ENCODE assay signal across 20 cellular contexts in the genomic region with DNA sequence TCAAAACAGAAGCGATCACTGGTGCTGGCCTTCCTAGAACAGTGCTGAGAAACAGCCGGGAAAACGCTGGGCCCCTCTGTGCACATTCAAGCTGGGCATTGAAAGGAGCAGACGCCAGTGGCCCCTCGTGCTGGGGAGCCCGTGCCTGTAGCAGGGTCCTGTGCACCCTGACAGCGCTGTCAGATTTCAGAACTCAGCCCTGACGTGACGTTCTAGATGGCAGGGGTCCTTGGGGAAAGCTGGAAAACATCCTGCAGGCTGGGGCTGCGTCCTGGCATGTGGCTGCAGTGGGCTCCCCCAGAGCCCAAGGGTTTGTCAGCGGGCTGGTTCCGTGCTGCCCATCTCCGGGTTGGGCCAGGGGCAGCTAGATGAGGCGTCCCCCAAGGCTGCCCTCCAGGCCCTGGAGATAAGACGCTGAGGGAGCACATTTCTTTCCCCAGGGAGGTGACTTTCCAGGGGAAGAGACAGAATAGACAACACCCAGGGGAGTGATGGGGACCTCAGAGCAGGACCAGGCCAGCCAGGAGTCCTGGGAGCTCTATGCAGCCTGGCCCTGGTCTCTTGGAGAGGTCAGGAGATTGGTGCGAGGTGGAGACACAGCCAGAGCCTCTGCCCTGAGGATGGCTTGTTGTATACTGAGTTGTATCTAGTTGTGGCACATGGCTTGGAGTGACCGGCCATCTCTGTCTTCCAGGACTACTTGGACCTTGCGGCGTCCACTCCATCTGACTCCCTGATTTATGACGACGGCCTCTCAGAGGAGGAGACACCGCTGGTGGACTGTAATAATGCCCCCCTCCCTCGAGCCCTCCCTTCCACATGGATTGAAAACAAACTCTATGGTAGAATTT. TPM values are rescaled to one million over a fixed set of nuclear protein-coding genes. Genes with fewer than 3 reads are reported as not detected.
DNase-seq lines count a peak whose midpoint lies in the region; ATAC-seq, FAIRE-seq and TF ChIP-seq lines count a peak whose summit lies in the region.
"Had no signal": no experiment of that assay in that cellular context is flagged by ENCODE, and none has a peak within 500 bp of the region (broad histone marks: within the 10 kb centered on the region; RNA-seq: fewer than 3 reads in every experiment).

No MANE protein-coding gene starts in this region.

- ATAC-seq in left ventricle myocardium superior (no peak), GM12878 (no peak), mucosa of descending colon (no peak), HG02852 (IDR thresholded peaks at IDR 0.05; ENCODE audit: unreplicated experiment) (no peak)
- ATAC-seq: gastroesophageal sphincter, lower lobe of right lung had no signal

- H3K36me3 ChIP-seq in GM12878 (ENCODE audit: control insufficient read depth in 2 of 2, insufficient read depth in 2 of 2, low read length in 1 of 2) (no peaks in the 10 kb centered on the region), mucosa of descending colon (ENCODE audit: low read depth) (no peaks in the 10 kb centered on the region)
- H3K36me3 ChIP-seq: gastroesophageal sphincter, lower lobe of right lung, uterus had no signal

- TF ChIP-seq EP300 in GM12878 (IDR thresholded peaks at IDR 0.05; ENCODE audit: borderline replicate concordance in 1 of 2, control insufficient read depth in 1 of 2, low read depth in 2 of 2, low read length in 2 of 2) = no peak

- SMC1A ChIA-PET in GM12878 (lab: Charles Lee; ENCODE audit: uncharacterized antibody, unreplicated experiment) = no interaction called here

- WGBS in GM12878 (ENCODE audit: insufficient coverage, insufficient replicate concordance, low lambda C conversion rate, missing lambda C conversion rate) = 82% methylated on average over 23 of the region's 23 CpGs

- CTCF ChIA-PET in GM12878 (lab: Yijun Ruan, JAX) = no interaction called here

- POLR2A ChIA-PET in GM12878 (lab: Charles Lee) = no interaction called here

- peaks cover 31% of the 10 kb centered on the region for H3K4me1 ChIP-seq in GM12878 (ENCODE audit: control insufficient read depth, insufficient read depth, low read length)
- no peaks in the 10 kb centered on the region for H3K4me1 ChIP-seq in mucosa of descending colon (ENCODE audit: low read depth)
- H3K4me1 ChIP-seq: uterus had no signal

- H3K79me2 ChIP-seq in GM12878 (ENCODE audit: control insufficient read depth, insufficient read depth, low read length) = no peaks in the 10 kb centered on the region

- in situ Hi-C loops in GM12878 (cut with MboI) = loop anchor here (25.0 kb wide), 2 partner anchors 286 to 489 kb away; a partner anchor contains a TSS

- BruUV-seq in GM12878 (replicated peaks; lab: Mats Ljungman, UMichigan) = no TSS peak

- RAD21 ChIA-PET in GM12878 (lab: Charles Lee; ENCODE audit: unreplicated experiment) = no interaction called here

- no peak for TF ChIP-seq POLR2A in GM12878 (IDR thresholded peaks at IDR 0.05; ENCODE audit: low read depth, low read length)

- no peak for TF ChIP-seq RAD21 in GM12878 (IDR thresholded peaks at IDR 0.05; ENCODE audit: insufficient read depth, low read depth, low read length)

- no peak overlapping the region for H2AFZ ChIP-seq in GM12878 (ENCODE audit: control insufficient read depth, low read depth, low read length)

- DNase-seq in cardiac septum (ENCODE audit: low spot score) (peak; percentile 71), left ventricle myocardium superior (no peak), GM12878 (ENCODE audit: low read depth, low spot score) (no peak), mucosa of descending colon (peak in 2 of 3 donors; percentile 13 to 24), ureter (ENCODE audit: low spot score) (peak; percentile 25), amniotic stem cell (lab: John Stamatoyannopoulos, UW) (no peak), iPS-NIHi11 (ENCODE audit: low spot score) (no peak)
- DNase-seq: activated CD4-positive, alpha-beta T cell treated with anti-CD3 and anti-CD28 coated beads, Interleukin-2, amount 50 U/mL, for 1 hour; Calu3; lower lobe of right lung; naive B cell; NCI-H1436; NCI-H2171 treated with DMSO at 0.1 percent for 48 hours; NCI-H774; uterus had no signal

- H4K20me1 ChIP-seq in GM12878 (ENCODE audit: control insufficient read depth, insufficient read depth) = no peaks in the 10 kb centered on the region

- no peak overlapping the region for H3K9ac ChIP-seq in GM12878 (ENCODE audit: control insufficient read depth, insufficient read depth, low read length)

- FAIRE-seq in GM12878 (lab: Jason Lieb, UNC) = no peak

- no peaks in the 10 kb centered on the region for H3K9me3 ChIP-seq in GM12878 (replicated peaks; ENCODE audit: control insufficient read depth, insufficient read depth, low read length)
- H3K9me3 ChIP-seq in mucosa of descending colon = no peaks in the 10 kb centered on the region
- H3K9me3 ChIP-seq: gastroesophageal sphincter, lower lobe of right lung, uterus had no signal

- intact Hi-C loops in cardiac septum (cut with DNase I) (no loop called here), left ventricle myocardium superior (cut with micrococcal nuclease) (no loop called here), GM12878 (cut with micrococcal nuclease; ENCODE audit: unreplicated experiment) (no loop called here), mucosa of descending colon (cut with DNase I, micrococcal nuclease) (no loop called here)

- H3K27me3 ChIP-seq in GM12878 (replicated peaks in 1 of 2; ENCODE audit: control insufficient read depth in 2 of 2, insufficient read depth in 2 of 2, low read length in 1 of 2) = no peaks in the 10 kb centered on the region
- H3K27me3 ChIP-seq: gastroesophageal sphincter, uterus had no signal

- TF ChIP-seq CTCF in GM12878 (IDR thresholded peaks at IDR 0.05 in 2 of 3, conservative IDR thresholded peaks at IDR 0.05 in 1 of 3; ENCODE audit: control insufficient read depth in 2 of 3, extremely low read depth in 1 of 3, insufficient read depth in 1 of 3, low read depth in 3 of 3, low read length in 3 of 3) = no peak
- no peak for TF ChIP-seq CTCF in mucosa of descending colon (IDR thresholded peaks at IDR 0.05)

- H3K4me3 ChIP-seq in GM12878 = no peak overlapping the region
- no peak overlapping the region for H3K4me3 ChIP-seq in mucosa of descending colon
- H3K4me3 ChIP-seq: gastroesophageal sphincter, lower lobe of right lung, SK-N-MC, skin epidermis, uterus had no signal

- H3K4me2 ChIP-seq in GM12878 (ENCODE audit: control insufficient read depth, insufficient read depth) = peak overlapping the region; percentile 50; the same call in 1 of the 2 replicates

- H3K27ac ChIP-seq in GM12878 (ENCODE audit: control insufficient read depth, insufficient read depth) = no peak overlapping the region
- H3K27ac ChIP-seq: epithelial cell of prostate, gastroesophageal sphincter, lower lobe of right lung, SK-N-MC, uterus had no signal

TF ChIP-seq in GM12878, 131 proteins besides CTCF, POLR2A, EP300 and RAD21 (continues in another document):
- TF ChIP-seq ATF7 (IDR thresholded peaks at IDR 0.05; ENCODE audit: low read depth) = no peak

RNA-seq across cellular contexts. Expression of a gene that starts 12.1 kb away (rescaled TPM):
- total RNA-seq in cardiac septum = 14.2 TPM
- 7.7 TPM for total RNA-seq in left ventricle myocardium superior
- 12.3 and 14.1 TPM in 2 replicates for total RNA-seq in GM12878 (2013; cell fraction: nucleolus; rRNA removed)
- 5.1 and 6.4 TPM in 2 replicates for total RNA-seq in GM12878 (2014; rRNA removed)
- total RNA-seq in GM12878 (2014; rRNA removed; fragmentation: Illumina TruSeq; extraction: Trizol) = 6.0 and 6.3 TPM in 2 replicates
- total RNA-seq in GM12878 (2021) = 7.6 and 8.4 TPM in 2 replicates
- polyA plus RNA-seq in GM12878 (2011; ENCODE audit: low read depth) = 5.7 TPM
- polyA plus RNA-seq in GM12878 (2011; rRNA removed) = 12.6 and 18.8 TPM in 2 replicates
- 4.6 and 6.2 TPM in 2 replicates for polyA plus RNA-seq in GM12878 (2011; cell fraction: cytosol; rRNA removed)
- polyA plus RNA-seq in GM12878 (2011; cell fraction: nucleus; rRNA removed) = 12.0 and 12.8 TPM in 2 replicates
- 8.0 and 10.6 TPM in 2 replicates for polyA plus RNA-seq in GM12878 (2012)
- polyA plus RNA-seq in GM12878 (2014; fragmentation: Illumina TruSeq; extraction: Trizol) = 12.3 and 18.3 TPM in 2 replicates
- polyA plus RNA-seq in GM12878 (2014; fragmentation: Nextera tagmentation; extraction: Ambion mirVana) = 1 to 10 TPM; 2.5 to 4.0 TPM
- polyA plus RNA-seq in GM12878 (2014; rRNA removed) = 7.4 and 10.1 TPM in 2 replicates
- 1 to 10 TPM; 9.0 to 9.9 TPM for polyA plus RNA-seq in GM12878 (2016; fragmentation: Nextera tagmentation; extraction: Ambion mirVana)
- 5.5 and 7.8 TPM in 2 replicates for polyA minus RNA-seq in GM12878 (2011; rRNA and poly(A)+ RNA removed)
- polyA minus RNA-seq in GM12878 (2011; cell fraction: cytosol; rRNA and poly(A)+ RNA removed) = 3.2 and 3.5 TPM in 2 replicates
- polyA minus RNA-seq in GM12878 (2011; cell fraction: nucleus; rRNA and poly(A)+ RNA removed) = 2.5 and 3.7 TPM in 2 replicates
- total RNA-seq in mucosa of descending colon = 10 to 100 TPM in 1 of 3 donors, 1 to 10 TPM in 2; 3.9 to 20.1 (median 7.4) TPM
- total RNA-seq in ureter = 15.2 TPM

RNA-seq across cellular contexts. Expression of a gene that starts 49.2 kb away (rescaled TPM):
- total RNA-seq in cardiac septum (0.94 TPM), left ventricle myocardium superior (8.4 TPM), GM12878 (2014; rRNA removed) (not detected in 2 replicates), GM12878 (2014; rRNA removed; fragmentation: Illumina TruSeq; extraction: Trizol) (not detected in 2 replicates), GM12878 (2021) (not detected in 2 replicates), mucosa of descending colon (10 to 100 TPM in 1 of 3 donors, 1 to 10 TPM in 1, under 1 TPM in 1; 0.84 to 13.5 (median 1.6) TPM), ureter (0.42 TPM)
- not detected in 2 replicates for total RNA-seq in GM12878 (2013; cell fraction: nucleolus; rRNA removed)
- not detected for polyA plus RNA-seq in GM12878 (2011; ENCODE audit: low read depth)
- polyA plus RNA-seq in GM12878 (2011; rRNA removed) (0.07 TPM in 1 of 2 replicates, not detected in the other), GM12878 (2014; fragmentation: Illumina TruSeq; extraction: Trizol) (not detected in 2 replicates), GM12878 (2014; fragmentation: Nextera tagmentation; extraction: Ambion mirVana) (not detected), GM12878 (2014; rRNA removed) (not detected in 2 replicates), GM12878 (2016; fragmentation: Nextera tagmentation; extraction: Ambion mirVana) (not detected)
- 0.02 and 0.03 TPM in 2 replicates for polyA plus RNA-seq in GM12878 (2011; cell fraction: cytosol; rRNA removed)
- 0.03 and 0.06 TPM in 2 replicates for polyA plus RNA-seq in GM12878 (2011; cell fraction: nucleus; rRNA removed)
- polyA plus RNA-seq in GM12878 (2012) = 0.03 TPM in 1 of 2 replicates, not detected in the other
- not detected in 2 replicates for polyA minus RNA-seq in GM12878 (2011; rRNA and poly(A)+ RNA removed)
- polyA minus RNA-seq in GM12878 (2011; cell fraction: cytosol; rRNA and poly(A)+ RNA removed) = not detected in 2 replicates
- not detected in 2 replicates for polyA minus RNA-seq in GM12878 (2011; cell fraction: nucleus; rRNA and poly(A)+ RNA removed)
- total RNA-seq: Calu3 had no signal

Comparison
In these comparisons a context has a peak if more than half of its experiments do, and no peak if none do; other contexts are left out.
1. DNase-seq: peak in cardiac septum (single experiment), mucosa of descending colon (2 of 3) and ureter (single experiment); none in left ventricle myocardium superior (single experiment), GM12878 (single experiment), amniotic stem cell (single experiment) and iPS-NIHi11 (single experiment).